Comparison of ENCODE assay signal across 29 cellular contexts in the genomic region with DNA sequence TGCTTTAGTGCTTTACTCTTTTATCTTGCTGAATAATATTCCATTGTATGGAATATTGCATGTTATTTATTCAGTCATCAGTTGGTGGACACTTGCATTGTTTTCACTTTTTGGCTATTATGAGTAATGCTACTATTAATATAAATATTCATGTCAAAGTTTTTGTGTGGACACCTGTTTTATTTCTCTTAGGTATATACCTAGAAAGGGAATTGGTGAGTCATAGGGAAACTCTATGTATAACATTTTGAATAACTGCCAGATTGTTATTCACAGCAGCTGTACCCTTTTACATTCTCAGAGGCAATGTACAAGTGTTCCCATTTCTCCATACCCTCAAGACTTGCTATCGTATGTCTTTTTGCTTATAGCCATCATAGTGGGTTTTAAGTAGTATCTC.
DNase-seq lines count a peak whose midpoint lies in the region; ATAC-seq and TF ChIP-seq lines count a peak whose summit lies in the region.
"Had no signal": no experiment of that assay in that cellular context is flagged by ENCODE, and none has a peak within 500 bp of the region (broad histone marks: within the 10 kb centered on the region; RNA-seq: fewer than 3 reads in every experiment).

No MANE protein-coding gene starts in this region.

- peaks cover 4% of the 10 kb centered on the region for H3K27me3 ChIP-seq in foreskin keratinocyte
- H3K27me3 ChIP-seq: Peyer's patch, SJCRH30, tibial artery had no signal

- DNase-seq in DMS53 (lab: John Stamatoyannopoulos, UW) (peak; percentile 12), DMS53 treated with DMSO at 0.1 percent for 48 hours (lab: John Stamatoyannopoulos, UW; ENCODE audit: unreplicated experiment) (no peak), foreskin keratinocyte (peak; percentile 45 to 72), C1 segment of cervical spinal cord (lab: John Stamatoyannopoulos, UW) (no peak), NCI-H2081 treated with DMSO at 0.1 percent for 48 hours (lab: John Stamatoyannopoulos, UW) (no peak)
- DNase-seq: 8988T; activated CD4-positive, alpha-beta T cell treated with anti-CD3 and anti-CD28 coated beads, Interleukin-2, amount 50 U/mL, for 48 hours; activated CD8-positive, alpha-beta memory T cell treated with anti-CD3 and anti-CD28 coated beads, Interleukin-2, amount 50 U/mL, for 48 hours; activated naive CD4-positive, alpha-beta T cell treated with anti-CD3 and anti-CD28 coated beads, Interleukin-2, amount 10 ng/mL, durations not matched to agents 7 days and 5 days; CD4-positive, CD25-positive, alpha-beta regulatory T cell; cortex of kidney; effector memory CD8-positive, alpha-beta T cell; H9; kidney glomerular epithelial cell; mucosa of descending colon; NCI-H1105; NCI-H1930; NCI-H2227 treated with DMSO at 0.1 percent for 48 hours; NCI-H526 treated with DMSO at 0.1 percent for 48 hours; Peyer's patch; SJCRH30; small intestine; stimulated activated CD4-positive, alpha-beta T cell treated with anti-CD3 and anti-CD28 coated beads, Interleukin-1b, Interleukin-23, amount 100 ng/mL, for 48 hours; tibial artery had no signal

- ATAC-seq in GM21717 (IDR thresholded peaks at IDR 0.05; ENCODE audit: unreplicated experiment) (peak; percentile 84), HG03575 (IDR thresholded peaks at IDR 0.05; ENCODE audit: extremely low read depth, insufficient number of reproducible peaks, low FRiP score, unreplicated experiment) (peak; percentile 58), foreskin keratinocyte (peak; percentile 91), HG03469 (IDR thresholded peaks at IDR 0.05; ENCODE audit: unreplicated experiment) (no peak)
- ATAC-seq: effector memory CD8-positive, alpha-beta T cell; esophagus mucosa; mucosa of descending colon; natural killer cell treated with Interleukin-12 subunit alpha and Interleukin-12 subunit beta and Interleukin-15 and Interleukin-18, amount 100 ng/mL, for 72 hours had no signal

- no peak for TF ChIP-seq CTCF in foreskin keratinocyte (conservative IDR thresholded peaks at IDR 0.05)

- H3K4me1 ChIP-seq in foreskin keratinocyte, result no peaks in the 10 kb centered on the region
- H3K4me1 ChIP-seq: Peyer's patch, SJCRH30, tibial artery had no signal

- H3K27ac ChIP-seq in foreskin keratinocyte, result no peak overlapping the region
- H3K27ac ChIP-seq: Peyer's patch, SJCRH30, tibial artery had no signal

Comparison
In these comparisons a context has a peak if more than half of its experiments do, and no peak if none do; other contexts are left out.
1. DNase-seq: peak in DMS53 (single experiment) and foreskin keratinocyte (2 of 2); none in DMS53 treated with DMSO at 0.1 percent for 48 hours (single experiment), C1 segment of cervical spinal cord (0 of 14) and NCI-H2081 treated with DMSO at 0.1 percent for 48 hours (single experiment).